ENCODE assay signal across 9 cellular contexts in the genomic region with DNA sequence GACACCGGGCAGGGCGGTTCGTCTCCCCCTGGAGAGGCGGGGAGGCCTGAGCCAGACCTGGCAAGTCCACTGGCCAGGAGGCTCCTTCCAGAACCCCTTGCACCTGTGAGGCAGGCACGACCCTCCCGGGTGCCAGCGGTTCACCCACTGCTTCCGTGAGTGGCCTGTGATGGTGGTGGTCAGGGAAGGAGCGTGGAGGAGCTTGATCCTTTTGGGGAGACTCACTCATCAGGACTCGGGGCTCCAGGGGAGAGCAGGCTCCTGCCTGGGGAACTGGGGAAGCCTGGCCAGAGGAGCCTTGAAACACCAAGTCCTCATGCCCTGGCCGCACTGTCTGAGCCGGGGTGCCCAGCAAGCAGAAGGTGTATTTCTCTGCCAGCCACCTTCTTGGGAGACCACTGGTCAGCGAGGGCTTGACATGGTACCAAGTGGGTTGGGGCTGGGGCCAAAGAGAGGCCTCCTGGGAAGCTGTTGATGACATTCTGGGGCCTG. TPM values are rescaled to one million over a fixed set of nuclear protein-coding genes. Genes with fewer than 3 reads are reported as not detected.
DNase-seq lines count a peak whose midpoint lies in the region; ATAC-seq and TF ChIP-seq lines count a peak whose summit lies in the region.
"Had no signal": no experiment of that assay in that cellular context is flagged by ENCODE, and none has a peak within 500 bp of the region (broad histone marks: within the 10 kb centered on the region; RNA-seq: fewer than 3 reads in every experiment).

No MANE protein-coding gene starts in this region.

- no peak for ATAC-seq in activated naive CD8-positive, alpha-beta T cell treated with anti-CD3 and anti-CD28 coated beads, Interleukin-2, amount 10 ng/mL, durations not matched to agents 7 days and 5 days (ENCODE audit: low read depth)
- ATAC-seq in HG02571 (IDR thresholded peaks at IDR 0.05; ENCODE audit: unreplicated experiment) = no peak
- no peak for ATAC-seq in HG02938 (IDR thresholded peaks at IDR 0.05; ENCODE audit: unreplicated experiment)

- peak overlapping the region; percentile 57 for H3K4me3 ChIP-seq in kidney epithelial cell (ENCODE audit: low read depth, low read length)

- no peak for TF ChIP-seq CTCF in kidney epithelial cell (IDR thresholded peaks at IDR 0.05; ENCODE audit: insufficient read depth, low read length, poor library complexity, severe bottlenecking)

- DNase-seq in activated CD4-positive, alpha-beta T cell treated with anti-CD3 and anti-CD28 coated beads, Interleukin-2, amount 10 ng/mL, durations not matched to agents 7 days and 5 days = no peak
- no peak for DNase-seq in activated CD4-positive, alpha-beta T cell treated with anti-CD3 and anti-CD28 coated beads, Interleukin-2, amount 50 U/mL, for 4 hours
- DNase-seq in activated naive CD8-positive, alpha-beta T cell treated with anti-CD3 and anti-CD28 coated beads, Interleukin-2, amount 10 ng/mL, durations not matched to agents 7 days and 5 days = no peak
- DNase-seq in kidney epithelial cell (ENCODE audit: low read depth) = no peak
- no peak for DNase-seq in stimulated activated CD4-positive, alpha-beta T cell treated with anti-CD3 and anti-CD28 coated beads, Interleukin-2, amount 100 ng/mL, for 48 hours

- no peaks in the 10 kb centered on the region for H3K36me3 ChIP-seq in kidney epithelial cell (ENCODE audit: control insufficient read depth, insufficient read depth, low read length)

- H3K27me3 ChIP-seq in kidney epithelial cell (ENCODE audit: control insufficient read depth, insufficient read depth, low read length) = no peaks in the 10 kb centered on the region

- peaks cover 21% of the 10 kb centered on the region for H3K4me1 Mint-ChIP-seq in activated CD4-positive, alpha-beta T cell treated with anti-CD3 and anti-CD28 coated beads, Interleukin-2, amount 10 ng/mL, durations not matched to agents 7 days and 5 days
- H3K4me1 Mint-ChIP-seq in activated naive CD8-positive, alpha-beta T cell treated with anti-CD3 and anti-CD28 coated beads, Interleukin-2, amount 10 ng/mL, durations not matched to agents 7 days and 5 days = peaks cover 3% of the 10 kb centered on the region

- H3K36me3 Mint-ChIP-seq in activated CD4-positive, alpha-beta T cell treated with anti-CD3 and anti-CD28 coated beads, Interleukin-2, amount 10 ng/mL, durations not matched to agents 7 days and 5 days (ENCODE audit: low read depth) = peaks cover 11% of the 10 kb centered on the region
- H3K36me3 Mint-ChIP-seq in activated naive CD8-positive, alpha-beta T cell treated with anti-CD3 and anti-CD28 coated beads, Interleukin-2, amount 10 ng/mL, durations not matched to agents 7 days and 5 days = peaks cover 2% of the 10 kb centered on the region
- H3K36me3 Mint-ChIP-seq: type B pancreatic cell had no signal

- CTCF ChIA-PET in activated CD4-positive, alpha-beta T cell treated with anti-CD3 and anti-CD28 coated beads, Interleukin-2, amount 10 ng/mL, durations not matched to agents 7 days and 5 days (lab: Charles Lee) = interaction anchor here (1.1 kb wide), 1 partner anchor 10 kb away, joined by 3 read pairs; no protein-coding TSS in a partner anchor

- POLR2A ChIA-PET in activated CD4-positive, alpha-beta T cell treated with anti-CD3 and anti-CD28 coated beads, Interleukin-2, amount 10 ng/mL, durations not matched to agents 7 days and 5 days (lab: Charles Lee) = no interaction called here
- POLR2A ChIA-PET in activated naive CD8-positive, alpha-beta T cell treated with anti-CD3 and anti-CD28 coated beads, Interleukin-2, amount 10 ng/mL, durations not matched to agents 7 days and 5 days (lab: Charles Lee) = interaction anchor here (0.9 to 1.2 kb wide), 2 partner anchors 14 to 47 kb away, joined by 3 to 4 read pairs; a partner anchor contains a TSS

- H3K27me3 Mint-ChIP-seq in activated CD4-positive, alpha-beta T cell treated with anti-CD3 and anti-CD28 coated beads, Interleukin-2, amount 10 ng/mL, durations not matched to agents 7 days and 5 days = no peaks in the 10 kb centered on the region
- no peaks in the 10 kb centered on the region for H3K27me3 Mint-ChIP-seq in activated naive CD8-positive, alpha-beta T cell treated with anti-CD3 and anti-CD28 coated beads, Interleukin-2, amount 10 ng/mL, durations not matched to agents 7 days and 5 days
- H3K27me3 Mint-ChIP-seq: type B pancreatic cell had no signal

- H3K9me3 Mint-ChIP-seq in activated CD4-positive, alpha-beta T cell treated with anti-CD3 and anti-CD28 coated beads, Interleukin-2, amount 10 ng/mL, durations not matched to agents 7 days and 5 days = no peaks in the 10 kb centered on the region
- no peaks in the 10 kb centered on the region for H3K9me3 Mint-ChIP-seq in activated naive CD8-positive, alpha-beta T cell treated with anti-CD3 and anti-CD28 coated beads, Interleukin-2, amount 10 ng/mL, durations not matched to agents 7 days and 5 days
- H3K9me3 Mint-ChIP-seq: type B pancreatic cell had no signal

- H3K4me3 Mint-ChIP-seq in activated CD4-positive, alpha-beta T cell treated with anti-CD3 and anti-CD28 coated beads, Interleukin-2, amount 10 ng/mL, durations not matched to agents 7 days and 5 days = peak overlapping the region; percentile 56
- peak overlapping the region; percentile 28 for H3K4me3 Mint-ChIP-seq in activated naive CD8-positive, alpha-beta T cell treated with anti-CD3 and anti-CD28 coated beads, Interleukin-2, amount 10 ng/mL, durations not matched to agents 7 days and 5 days

- no peak overlapping the region for H3K27ac Mint-ChIP-seq in activated CD4-positive, alpha-beta T cell treated with anti-CD3 and anti-CD28 coated beads, Interleukin-2, amount 10 ng/mL, durations not matched to agents 7 days and 5 days
- no peak overlapping the region for H3K27ac Mint-ChIP-seq in activated naive CD8-positive, alpha-beta T cell treated with anti-CD3 and anti-CD28 coated beads, Interleukin-2, amount 10 ng/mL, durations not matched to agents 7 days and 5 days
- H3K27ac Mint-ChIP-seq: type B pancreatic cell had no signal

- H3K27ac ChIP-seq in temporal lobe (ENCODE audit: low read depth, low read length) = peak overlapping the region; percentile 69

RNA-seq across cellular contexts. Expression of a gene that starts 0.9 kb away (rescaled TPM):
- 10 to 100 TPM; 54.3 to 66.9 TPM for total RNA-seq in activated CD4-positive, alpha-beta T cell treated with anti-CD3 and anti-CD28 coated beads, Interleukin-2, amount 10 ng/mL, durations not matched to agents 7 days and 5 days
- total RNA-seq in activated naive CD8-positive, alpha-beta T cell treated with anti-CD3 and anti-CD28 coated beads, Interleukin-2, amount 10 ng/mL, durations not matched to agents 7 days and 5 days = 10 to 100 TPM; 59.2 to 70.3 TPM
- 79.1 and 80.0 TPM in 2 replicates for total RNA-seq in kidney epithelial cell
- 15.5 TPM for total RNA-seq in temporal lobe

RNA-seq across cellular contexts. Expression of a gene that starts 7.8 kb away (rescaled TPM):
- total RNA-seq in activated CD4-positive, alpha-beta T cell treated with anti-CD3 and anti-CD28 coated beads, Interleukin-2, amount 10 ng/mL, durations not matched to agents 7 days and 5 days = 100 to 1,000 TPM; 118 to 123 TPM
- total RNA-seq in activated naive CD8-positive, alpha-beta T cell treated with anti-CD3 and anti-CD28 coated beads, Interleukin-2, amount 10 ng/mL, durations not matched to agents 7 days and 5 days = 100 to 1,000 TPM; 138 to 147 TPM
- total RNA-seq in kidney epithelial cell (113 and 121 TPM in 2 replicates), temporal lobe (284 TPM)

RNA-seq across cellular contexts. Expression of a gene that starts 13.3 kb away (rescaled TPM):
- total RNA-seq in activated CD4-positive, alpha-beta T cell treated with anti-CD3 and anti-CD28 coated beads, Interleukin-2, amount 10 ng/mL, durations not matched to agents 7 days and 5 days = 10 to 100 TPM; 26.2 to 28.3 TPM
- 10 to 100 TPM; 62.5 to 64.1 TPM for total RNA-seq in activated naive CD8-positive, alpha-beta T cell treated with anti-CD3 and anti-CD28 coated beads, Interleukin-2, amount 10 ng/mL, durations not matched to agents 7 days and 5 days
- total RNA-seq in kidney epithelial cell (16.7 and 34.7 TPM in 2 replicates), temporal lobe (17.7 TPM)

RNA-seq across cellular contexts. Expression of a gene that starts 16.3 kb away (rescaled TPM):
- 10 to 100 TPM; 46.1 to 46.9 TPM for total RNA-seq in activated CD4-positive, alpha-beta T cell treated with anti-CD3 and anti-CD28 coated beads, Interleukin-2, amount 10 ng/mL, durations not matched to agents 7 days and 5 days
- total RNA-seq in activated naive CD8-positive, alpha-beta T cell treated with anti-CD3 and anti-CD28 coated beads, Interleukin-2, amount 10 ng/mL, durations not matched to agents 7 days and 5 days = 10 to 100 TPM; 46.9 to 51.1 TPM
- total RNA-seq in kidney epithelial cell = 70.0 and 78.3 TPM in 2 replicates
- total RNA-seq in temporal lobe = 41.8 TPM

RNA-seq across cellular contexts. Expression of a gene that starts 33.5 kb away (rescaled TPM):
- 100 to 1,000 TPM in 1 of 2 experiments, 10 to 100 TPM in 1; 86.6 to 104 TPM for total RNA-seq in activated CD4-positive, alpha-beta T cell treated with anti-CD3 and anti-CD28 coated beads, Interleukin-2, amount 10 ng/mL, durations not matched to agents 7 days and 5 days
- 10 to 100 TPM; 94.7 to 95.3 TPM for total RNA-seq in activated naive CD8-positive, alpha-beta T cell treated with anti-CD3 and anti-CD28 coated beads, Interleukin-2, amount 10 ng/mL, durations not matched to agents 7 days and 5 days
- total RNA-seq in kidney epithelial cell = 55.2 and 62.0 TPM in 2 replicates
- 9.3 TPM for total RNA-seq in temporal lobe
